16 cellular contexts compared by ENCODE assay signal in genomic region chr9:79600466-79600865, GRCh38. TPM values are rescaled to one million over a fixed set of nuclear protein-coding genes. Genes with fewer than 3 reads are reported as not detected.
DNase-seq lines count a peak whose midpoint lies in the region; ATAC-seq, FAIRE-seq and TF ChIP-seq lines count a peak whose summit lies in the region.
"Had no signal": no experiment of that assay in that cellular context is flagged by ENCODE, and none has a peak within 500 bp of the region (broad histone marks: within the 10 kb centered on the region; RNA-seq: fewer than 3 reads in every experiment).

No MANE protein-coding gene starts in this region.

- H3K4me1 Mint-ChIP-seq in astrocyte (ENCODE audit: low read depth, unreplicated experiment): peaks cover 15% of the 10 kb centered on the region

- peaks cover 29% of the 10 kb centered on the region for H3K36me3 Mint-ChIP-seq in astrocyte (ENCODE audit: low read depth, unreplicated experiment)

- no CpG with 5 or more reads among the region's 5 CpGs for WGBS in trophoblast cell (ENCODE audit: extremely low coverage, insufficient coverage, insufficient read length)
- 86 to 92% (median 89%) methylated on average over 5 of the region's 5 CpGs for WGBS in heart left ventricle, 4 donors

- H3K4me2 ChIP-seq in BLaER1: peak overlapping the region; percentile 50
- H3K4me2 ChIP-seq in astrocyte (ENCODE audit: low read length): no peak overlapping the region
- no peak overlapping the region for H3K4me2 ChIP-seq in trophoblast cell (ENCODE audit: low read length)
- H3K4me2 ChIP-seq: GM23338 had no signal

- H3K9me3 Mint-ChIP-seq in astrocyte (ENCODE audit: unreplicated experiment): peaks cover 4% of the 10 kb centered on the region
- H3K9me3 Mint-ChIP-seq: GM23338 had no signal

- H3K27me3 ChIP-seq in BLaER1 (no peaks in the 10 kb centered on the region), astrocyte (ENCODE audit: insufficient read depth, low read length) (no peaks in the 10 kb centered on the region), trophoblast cell (ENCODE audit: insufficient read depth, low read length) (no peaks in the 10 kb centered on the region), heart left ventricle (no peaks in the 10 kb centered on the region)

- H4K20me1 ChIP-seq in BLaER1: peaks cover 39% of the 10 kb centered on the region
- peaks cover 68% of the 10 kb centered on the region for H4K20me1 ChIP-seq in astrocyte (ENCODE audit: insufficient read depth, low read length)

- no peaks in the 10 kb centered on the region for H3K79me1 ChIP-seq in trophoblast cell (ENCODE audit: low read length)

- H3K27ac Mint-ChIP-seq in astrocyte (ENCODE audit: unreplicated experiment): no peak overlapping the region
- H3K27ac Mint-ChIP-seq: B cell had no signal

- H2AK5ac ChIP-seq in trophoblast cell (ENCODE audit: low read length): no peak overlapping the region

- TF ChIP-seq CTCF in astrocyte (IDR thresholded peaks at IDR 0.05; ENCODE audit: insufficient read depth, low read depth, low read length) (no peak), heart left ventricle (IDR thresholded peaks at IDR 0.05) (no peak)

- H3K79me2 ChIP-seq in astrocyte (ENCODE audit: insufficient read depth, low read length) (peaks cover 77% of the 10 kb centered on the region), trophoblast cell (ENCODE audit: control insufficient read depth, insufficient read depth, low read length, poor library complexity) (no peaks in the 10 kb centered on the region)

- intact Hi-C loops in head of caudate nucleus (cut with DNase I): no loop called here
- intact Hi-C loops in heart left ventricle (cut with DNase I): no loop called here

- peak overlapping the region; percentile 9 for H3K4ac ChIP-seq in trophoblast cell (ENCODE audit: low read depth, low read length)

- H3K18ac ChIP-seq in trophoblast cell (ENCODE audit: low read length): no peak overlapping the region

- DNase-seq in astrocyte (ENCODE audit: low read depth) (no peak), head of caudate nucleus (peak in 32 of 42 donors; percentile 13 to 85 (median 46)), trophoblast cell (no peak), heart left ventricle (no peak), NCI-H2029 (lab: John Stamatoyannopoulos, UW) (no peak), ureter (ENCODE audit: low spot score) (no peak)
- DNase-seq: 8988T; Caco-2; CD8-positive, alpha-beta memory T cell; DND-41; GF-D8; H7 had no signal

- H3K4me1 ChIP-seq in BLaER1 (peaks cover 69% of the 10 kb centered on the region), astrocyte (ENCODE audit: insufficient read depth, low read length) (peaks cover 8% of the 10 kb centered on the region), trophoblast cell (ENCODE audit: control insufficient read depth in 1 of 2, insufficient read depth in 2 of 2, low read length in 2 of 2) (no peaks in the 10 kb centered on the region), heart left ventricle (peaks cover 0 to 14% (median 0%) of the 10 kb centered on the region in 12 donors)
- H3K4me1 ChIP-seq: Caco-2 had no signal

- no peak overlapping the region for H2BK120ac ChIP-seq in trophoblast cell (ENCODE audit: insufficient read depth, low read length, poor library complexity)

- H3K36me3 ChIP-seq in BLaER1 (peaks cover 97% of the 10 kb centered on the region), astrocyte (ENCODE audit: insufficient read depth, low read length) (peaks cover 5% of the 10 kb centered on the region), trophoblast cell (ENCODE audit: control insufficient read depth in 1 of 2, insufficient read depth in 2 of 2, low read length in 2 of 2) (peaks cover 6 to 9% of the 10 kb centered on the region in 2 experiments), heart left ventricle (no peaks in the 10 kb centered on the region)

- no peak overlapping the region for H3K14ac ChIP-seq in trophoblast cell (ENCODE audit: low read length)

- no peak overlapping the region for H4K12ac ChIP-seq in trophoblast cell (ENCODE audit: low read depth, low read length)

- H3K4me3 ChIP-seq in BLaER1: peak overlapping the region; percentile 15; the same call in 1 of the 2 replicates
- no peak overlapping the region for H3K4me3 ChIP-seq in astrocyte (ENCODE audit: insufficient read depth, low read depth, low read length)
- no peak overlapping the region for H3K4me3 ChIP-seq in trophoblast cell (ENCODE audit: low read depth, low read length)
- no peak overlapping the region for H3K4me3 ChIP-seq in heart left ventricle
- H3K4me3 ChIP-seq: GM23338 had no signal

- no peak overlapping the region for H2BK5ac ChIP-seq in trophoblast cell (ENCODE audit: low read depth, low read length, poor library complexity)

- H3K27me3 Mint-ChIP-seq in astrocyte (ENCODE audit: low read depth, unreplicated experiment): no peaks in the 10 kb centered on the region
- H3K27me3 Mint-ChIP-seq: B cell; CD8-positive, alpha-beta memory T cell had no signal

- ATAC-seq in heart left ventricle (no peak), HG03135 (IDR thresholded peaks at IDR 0.05; ENCODE audit: unreplicated experiment) (no peak)
- ATAC-seq: GM23338 had no signal

- peak; percentile 45 for FAIRE-seq in astrocyte (lab: Jason Lieb, UNC)

- TF ChIP-seq POLR2A in heart left ventricle (IDR thresholded peaks at IDR 0.05): no peak

- H3K4me3 Mint-ChIP-seq in astrocyte (ENCODE audit: unreplicated experiment): no peak overlapping the region
- H3K4me3 Mint-ChIP-seq: B cell; CD8-positive, alpha-beta memory T cell; GM23338 had no signal

- no peak overlapping the region for H3K9ac ChIP-seq in BLaER1
- no peak overlapping the region for H3K9ac ChIP-seq in astrocyte (ENCODE audit: low read length)
- no peak overlapping the region for H3K9ac ChIP-seq in trophoblast cell (ENCODE audit: low read length)

- H4K91ac ChIP-seq in trophoblast cell (ENCODE audit: low read depth, low read length): no peak overlapping the region

- H4K8ac ChIP-seq in trophoblast cell (ENCODE audit: low read depth, low read length): no peak overlapping the region

- H2AFZ ChIP-seq in astrocyte (ENCODE audit: low read depth, low read length): no peak overlapping the region
- H2AFZ ChIP-seq in trophoblast cell (ENCODE audit: insufficient read depth, low read length, poor library complexity): no peak overlapping the region
- H2AFZ ChIP-seq: GM23338 had no signal

- no peak overlapping the region for H2BK12ac ChIP-seq in trophoblast cell (ENCODE audit: low read length)

- peaks cover 68% of the 10 kb centered on the region for H3K9me3 ChIP-seq in BLaER1
- H3K9me3 ChIP-seq in astrocyte (ENCODE audit: insufficient read depth, low read depth, low read length): peaks cover 3% of the 10 kb centered on the region
- H3K9me3 ChIP-seq in trophoblast cell (ENCODE audit: insufficient read depth, low read depth, low read length): no peaks in the 10 kb centered on the region
- H3K9me3 ChIP-seq in heart left ventricle: peaks cover 0 to 15% (median 8%) of the 10 kb centered on the region in 12 donors
- H3K9me3 ChIP-seq: Caco-2 had no signal

- H3K27ac ChIP-seq in BLaER1: peak overlapping the region; percentile 25; the same call in 1 of the 2 replicates
- no peak overlapping the region for H3K27ac ChIP-seq in astrocyte (ENCODE audit: low read depth, low read length)
- no peak overlapping the region for H3K27ac ChIP-seq in trophoblast cell (ENCODE audit: low read depth, low read length)
- no peak overlapping the region for H3K27ac ChIP-seq in heart left ventricle

- H3K23ac ChIP-seq in trophoblast cell (ENCODE audit: low read length): no peak overlapping the region

RNA-seq across cellular contexts. Expression of gene TLE4, which starts 28.7 kb away (rescaled TPM):
- total RNA-seq in astrocyte: 96.3 and 98.5 TPM in 2 replicates
- polyA plus RNA-seq in trophoblast cell (2013): 103 and 108 TPM in 2 replicates
- total RNA-seq in heart left ventricle: 10 to 100 TPM in 8 of 9 donors, 1 to 10 TPM in 1; 8.4 to 23.9 (median 16.7) TPM
- 1 to 10 TPM; 3.7 to 7.7 TPM for polyA plus RNA-seq in heart left ventricle
- total RNA-seq in ureter: 91.9 TPM

Comparison
In these comparisons a context has a peak if more than half of its experiments do, and no peak if none do; other contexts are left out.
1. DNase-seq: peak in head of caudate nucleus (32 of 42); none in astrocyte (single experiment), trophoblast cell (0 of 2), heart left ventricle (0 of 5), NCI-H2029 (single experiment) and ureter (single experiment).